ENCODE assay signal across 24 cellular contexts in genomic region chr5:159817262-159818029, GRCh38.
DNase-seq lines count a peak whose midpoint lies in the region; FAIRE-seq and TF ChIP-seq lines count a peak whose summit lies in the region.
"Had no signal": no experiment of that assay in that cellular context is flagged by ENCODE, and none has a peak within 500 bp of the region (broad histone marks: within the 10 kb centered on the region; RNA-seq: fewer than 3 reads in every experiment).

No MANE protein-coding gene starts in this region.

- H2AFZ ChIP-seq in astrocyte (ENCODE audit: low read depth, low read length) (no peak overlapping the region), smooth muscle cell (ENCODE audit: low read depth) (no peak overlapping the region)

- H4K20me1 ChIP-seq in astrocyte (ENCODE audit: insufficient read depth, low read length), result no peaks in the 10 kb centered on the region
- no peaks in the 10 kb centered on the region for H4K20me1 ChIP-seq in smooth muscle cell (ENCODE audit: low read depth)

- POLR2A ChIA-PET in activated CD4-positive, alpha-beta memory T cell treated with anti-CD3 and anti-CD28 coated beads, Interleukin-2, amount 10 ng/mL, durations not matched to agents 7 days and 5 days (lab: Charles Lee), result no interaction called here

- H3K4me1 ChIP-seq in astrocyte (ENCODE audit: insufficient read depth, low read length) (peaks cover 6% of the 10 kb centered on the region), smooth muscle cell (ENCODE audit: low read depth) (peaks cover 3% of the 10 kb centered on the region)
- H3K4me1 ChIP-seq: pancreas had no signal

- no peak for TF ChIP-seq CTCF in astrocyte (IDR thresholded peaks at IDR 0.05; ENCODE audit: insufficient read depth, low read depth, low read length)
- no peak for TF ChIP-seq CTCF in smooth muscle cell (IDR thresholded peaks at IDR 0.05; ENCODE audit: borderline replicate concordance, insufficient read depth, poor library complexity, severe bottlenecking)

- peak; percentile 67; the same call in 1 of the 2 replicates for TF ChIP-seq EP300 in Ishikawa (IDR thresholded peaks at IDR 0.05; ENCODE audit: borderline replicate concordance)

- TF ChIP-seq RAD21 in Ishikawa (IDR thresholded peaks at IDR 0.05; ENCODE audit: low read depth), result no peak

- peaks cover 5% of the 10 kb centered on the region for H3K27me3 Mint-ChIP-seq in astrocyte (ENCODE audit: low read depth, unreplicated experiment)
- peaks cover 13% of the 10 kb centered on the region for H3K27me3 Mint-ChIP-seq in activated CD4-positive, alpha-beta memory T cell treated with anti-CD3 and anti-CD28 coated beads, Interleukin-2, amount 10 ng/mL, durations not matched to agents 7 days and 5 days
- H3K27me3 Mint-ChIP-seq: CD4-positive, CD25-positive, alpha-beta regulatory T cell had no signal

- no peaks in the 10 kb centered on the region for H3K36me3 ChIP-seq in astrocyte (ENCODE audit: insufficient read depth, low read length)
- H3K36me3 ChIP-seq in smooth muscle cell (ENCODE audit: low read depth), result no peaks in the 10 kb centered on the region
- H3K36me3 ChIP-seq: pancreas had no signal

- 29% methylated on average over 5 of the region's 5 CpGs for WGBS in smooth muscle cell (ENCODE audit: low lambda C conversion rate)

- no peak overlapping the region for H3K9ac ChIP-seq in astrocyte (ENCODE audit: low read length)
- no peak overlapping the region for H3K9ac ChIP-seq in smooth muscle cell (ENCODE audit: low read depth)
- H3K9ac ChIP-seq: KMS-11 had no signal

- no peak overlapping the region for H3K4me3 Mint-ChIP-seq in astrocyte (ENCODE audit: unreplicated experiment)
- no peak overlapping the region for H3K4me3 Mint-ChIP-seq in activated CD4-positive, alpha-beta memory T cell treated with anti-CD3 and anti-CD28 coated beads, Interleukin-2, amount 10 ng/mL, durations not matched to agents 7 days and 5 days
- H3K4me3 Mint-ChIP-seq: activated CD4-positive, alpha-beta memory T cell treated with anti-CD3 and anti-CD28 coated beads for 36 hours; CD4-positive, CD25-positive, alpha-beta regulatory T cell; central memory CD8-positive, alpha-beta T cell; dendritic cell treated with granulocyte-macrophage colony-stimulating factor and Interleukin-4, amounts not matched to agents 40 ng/mL and 50 ng/mL, for 4 days; endodermal cell; stimulated activated naive B cell treated with anti-CD40 and anti-IgM and Interleukin-4, amounts not matched to agents 10 μg/mL and 1 μg/mL and 100 μg/mL, for 72 hours; T-helper 17 cell had no signal

- no peaks in the 10 kb centered on the region for H3F3A ChIP-seq in smooth muscle cell (ENCODE audit: low read depth)

- H3K4me3 ChIP-seq in astrocyte (ENCODE audit: insufficient read depth, low read depth, low read length) (no peak overlapping the region), smooth muscle cell (no peak overlapping the region)
- H3K4me3 ChIP-seq: pancreas had no signal

- H3K4me2 ChIP-seq in astrocyte (ENCODE audit: low read length), result no peak overlapping the region
- H3K4me2 ChIP-seq in smooth muscle cell, result peak overlapping the region; percentile 51
- H3K4me2 ChIP-seq: KMS-11 had no signal

- peaks cover 3% of the 10 kb centered on the region for H3K36me3 Mint-ChIP-seq in astrocyte (ENCODE audit: low read depth, unreplicated experiment)
- no peaks in the 10 kb centered on the region for H3K36me3 Mint-ChIP-seq in activated CD4-positive, alpha-beta memory T cell treated with anti-CD3 and anti-CD28 coated beads, Interleukin-2, amount 10 ng/mL, durations not matched to agents 7 days and 5 days (ENCODE audit: low read depth)
- H3K36me3 Mint-ChIP-seq: activated naive CD4-positive, alpha-beta T cell treated with anti-CD3 and anti-CD28 coated beads, Interleukin-2, amount 50 U/mL, for 72 hours; CD4-positive, CD25-positive, alpha-beta regulatory T cell; stimulated activated naive B cell treated with anti-CD40 and anti-IgM and Interleukin-4, amounts not matched to agents 10 μg/mL and 1 μg/mL and 100 μg/mL, for 72 hours had no signal

- H3K9me3 ChIP-seq in astrocyte (ENCODE audit: insufficient read depth, low read depth, low read length) (no peaks in the 10 kb centered on the region), smooth muscle cell (replicated peaks; ENCODE audit: low read depth) (no peaks in the 10 kb centered on the region)
- H3K9me3 ChIP-seq: pancreas had no signal

- H3K4me1 Mint-ChIP-seq in astrocyte (ENCODE audit: low read depth, unreplicated experiment), result peaks cover 14% of the 10 kb centered on the region
- H3K4me1 Mint-ChIP-seq in activated CD4-positive, alpha-beta memory T cell treated with anti-CD3 and anti-CD28 coated beads, Interleukin-2, amount 10 ng/mL, durations not matched to agents 7 days and 5 days, result peaks cover 4% of the 10 kb centered on the region
- H3K4me1 Mint-ChIP-seq: CD4-positive, CD25-positive, alpha-beta regulatory T cell; central memory CD8-positive, alpha-beta T cell; stimulated activated naive B cell treated with anti-CD40 and anti-IgM and Interleukin-4, amounts not matched to agents 10 μg/mL and 1 μg/mL and 100 μg/mL, for 72 hours; T-helper 17 cell had no signal

- H3K27ac ChIP-seq in astrocyte (ENCODE audit: low read depth, low read length), result no peak overlapping the region
- H3K27ac ChIP-seq in smooth muscle cell (ENCODE audit: low read depth), result peak overlapping the region; percentile 56
- H3K27ac ChIP-seq: KMS-11, pancreas had no signal

- DNase-seq in astrocyte (ENCODE audit: low read depth) (peak; percentile 49), islet precursor cell (peak; percentile 75), smooth muscle cell (lab: John Stamatoyannopoulos, UW; ENCODE audit: unreplicated experiment) (no peak), NCI-H2029 (lab: John Stamatoyannopoulos, UW) (no peak), RKO (ENCODE audit: low spot score) (no peak)
- no peak for DNase-seq in activated CD4-positive, alpha-beta memory T cell treated with anti-CD3 and anti-CD28 coated beads, Interleukin-2, amount 10 ng/mL, durations not matched to agents 7 days and 5 days
- DNase-seq: activated CD4-positive, alpha-beta memory T cell treated with anti-CD3 and anti-CD28 coated beads for 36 hours; activated CD4-positive, CD25-positive, alpha-beta regulatory T cell treated with anti-CD3 and anti-CD28 coated beads, Interleukin-2, amount 50 U/mL, for 72 hours; anterior cingulate cortex; CD4-positive, CD25-positive, alpha-beta regulatory T cell; endodermal cell; NCI-H2171; NCI-H526; pancreas; stimulated activated CD4-positive, alpha-beta T cell treated with anti-CD3 and anti-CD28 coated beads, Interleukin-4, amount 100 ng/mL, for 4 hours; stimulated activated naive B cell treated with anti-CD40 and anti-IgM and Interleukin-4, amounts not matched to agents 10 μg/mL and 1 μg/mL and 100 μg/mL, for 72 hours; T-helper 17 cell had no signal

- CTCF ChIA-PET in activated CD4-positive, alpha-beta memory T cell treated with anti-CD3 and anti-CD28 coated beads, Interleukin-2, amount 10 ng/mL, durations not matched to agents 7 days and 5 days (lab: Charles Lee), result no interaction called here

- FAIRE-seq in astrocyte (lab: Jason Lieb, UNC), result no peak
- FAIRE-seq: D721Med, pancreas had no signal

- peak overlapping the region; percentile 34 for H3K27ac Mint-ChIP-seq in astrocyte (ENCODE audit: unreplicated experiment)
- no peak overlapping the region for H3K27ac Mint-ChIP-seq in activated CD4-positive, alpha-beta memory T cell treated with anti-CD3 and anti-CD28 coated beads, Interleukin-2, amount 10 ng/mL, durations not matched to agents 7 days and 5 days
- H3K27ac Mint-ChIP-seq: activated CD4-positive, alpha-beta memory T cell treated with anti-CD3 and anti-CD28 coated beads for 36 hours; activated naive CD4-positive, alpha-beta T cell treated with anti-CD3 and anti-CD28 coated beads, Interleukin-2, amount 50 U/mL, for 72 hours; activated T-helper 2 cell treated with anti-CD3 and anti-CD28 coated beads, Interferon-gamma antibody, Interleukin-2, Interleukin-4, amounts not matched to agents 10 μg/mL and 5 μg/mL and 100 μg/mL, durations not matched to agents 14 hours and 24 hours and 36 hours; CD4-positive, CD25-positive, alpha-beta regulatory T cell; dendritic cell treated with granulocyte-macrophage colony-stimulating factor and Interleukin-4, amounts not matched to agents 40 ng/mL and 50 ng/mL, for 4 days; endodermal cell; stimulated activated naive B cell treated with anti-CD40 and anti-IgM and Interleukin-4, amounts not matched to agents 10 μg/mL and 1 μg/mL and 100 μg/mL, for 72 hours; T-helper 17 cell had no signal

- no peaks in the 10 kb centered on the region for H3K79me2 ChIP-seq in astrocyte (ENCODE audit: insufficient read depth, low read length)
- no peaks in the 10 kb centered on the region for H3K79me2 ChIP-seq in smooth muscle cell (ENCODE audit: low read depth)

- no peaks in the 10 kb centered on the region for H3K27me3 ChIP-seq in astrocyte (ENCODE audit: insufficient read depth, low read length)
- no peaks in the 10 kb centered on the region for H3K27me3 ChIP-seq in smooth muscle cell (ENCODE audit: low read depth)
- H3K27me3 ChIP-seq: pancreas had no signal

- H3K9me3 Mint-ChIP-seq in astrocyte (ENCODE audit: unreplicated experiment), result peaks cover under 1% of the 10 kb centered on the region
- H3K9me3 Mint-ChIP-seq in activated CD4-positive, alpha-beta memory T cell treated with anti-CD3 and anti-CD28 coated beads, Interleukin-2, amount 10 ng/mL, durations not matched to agents 7 days and 5 days, result no peaks in the 10 kb centered on the region
- H3K9me3 Mint-ChIP-seq: activated CD4-positive, alpha-beta memory T cell treated with anti-CD3 and anti-CD28 coated beads for 36 hours; activated T-helper 2 cell treated with anti-CD3 and anti-CD28 coated beads, Interferon-gamma antibody, Interleukin-2, Interleukin-4, amounts not matched to agents 10 μg/mL and 5 μg/mL and 100 μg/mL, durations not matched to agents 14 hours and 24 hours and 36 hours; dendritic cell treated with granulocyte-macrophage colony-stimulating factor and Interleukin-4, amounts not matched to agents 40 ng/mL and 50 ng/mL, for 4 days; endodermal cell had no signal

TF ChIP-seq in Ishikawa, 13 proteins besides CTCF, POLR2A, EP300 and RAD21 (continues in another document):
- peak; percentile 71 for TF ChIP-seq TEAD4 (IDR thresholded peaks at IDR 0.05)
- peak; percentile 79 for TF ChIP-seq TCF12 (IDR thresholded peaks at IDR 0.05; ENCODE audit: low read depth)
- no peak for TF ChIP-seq TAF1 (IDR thresholded peaks at IDR 0.05; ENCODE audit: low read depth)
- TF ChIP-seq EGR1 (IDR thresholded peaks at IDR 0.05), result no peak
- TF ChIP-seq CREB1 (IDR thresholded peaks at IDR 0.05; ENCODE audit: low read depth), result no peak
- TF ChIP-seq YY1 (IDR thresholded peaks at IDR 0.05; ENCODE audit: low read depth), result no peak
- TF ChIP-seq CEBPB (IDR thresholded peaks at IDR 0.05), result peak; percentile 24; the same call in 1 of the 2 replicates

Comparison
In these comparisons a context has a peak if more than half of its experiments do, and no peak if none do; other contexts are left out.
1. DNase-seq: peak in astrocyte (single experiment) and islet precursor cell (single experiment); none in smooth muscle cell (single experiment), NCI-H2029 (single experiment), RKO (single experiment) and activated CD4-positive, alpha-beta memory T cell treated with anti-CD3 and anti-CD28 coated beads, Interleukin-2, amount 10 ng/mL, durations not matched to agents 7 days and 5 days (single experiment).